In the genomic region with DNA sequence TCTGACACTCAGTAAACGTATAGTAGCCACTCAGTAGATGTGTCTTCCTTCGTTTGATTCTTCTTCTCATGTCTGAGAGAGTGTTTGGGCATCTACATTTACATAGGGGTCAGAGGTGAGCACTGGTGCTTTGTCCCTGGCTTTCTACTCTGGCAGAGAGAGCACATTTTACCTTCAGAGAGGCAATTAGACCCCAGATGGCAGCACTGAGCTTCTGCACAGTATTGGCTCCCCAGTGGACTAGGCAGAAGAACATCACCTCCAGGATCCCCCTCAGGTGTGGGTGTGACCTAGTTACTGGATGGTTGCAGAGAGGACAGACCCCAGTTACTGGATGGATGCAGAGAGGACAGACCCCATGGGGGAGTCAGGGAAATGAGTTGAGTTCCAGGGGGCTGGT, we compare ENCODE assay signal across 13 cellular contexts.
DNase-seq lines count a peak whose midpoint lies in the region; ATAC-seq, FAIRE-seq and TF ChIP-seq lines count a peak whose summit lies in the region.
"Had no signal": no experiment of that assay in that cellular context is flagged by ENCODE, and none has a peak within 500 bp of the region (broad histone marks: within the 10 kb centered on the region; RNA-seq: fewer than 3 reads in every experiment).

No MANE protein-coding gene starts in this region.

- TF ChIP-seq CTCF in Caco-2 (IDR thresholded peaks at IDR 0.05; ENCODE audit: insufficient read depth in 1 of 2, low read depth in 1 of 2, low read length in 1 of 2, severe bottlenecking in 1 of 2, unreplicated experiment in 1 of 2) (peak; percentile 34 to 48), RWPE2 (IDR thresholded peaks at IDR 0.05; ENCODE audit: poor library complexity, severe bottlenecking) (peak; percentile 54), keratinocyte (optimal IDR thresholded peaks at IDR 0.05 in 1 of 3, IDR thresholded peaks at IDR 0.05 in 1 of 3, conservative IDR thresholded peaks at IDR 0.05 in 1 of 3; ENCODE audit: extremely low read depth in 1 of 3, insufficient read depth in 2 of 3, low read length in 3 of 3) (peak in 2 of 3 experiments; percentile 48 to 51)
- TF ChIP-seq CTCF in CD8-positive, alpha-beta T cell (IDR thresholded peaks at IDR 0.05) = no peak

- H3K4me3 ChIP-seq in Caco-2 (ENCODE audit: low read depth, low read length) = no peak overlapping the region
- no peak overlapping the region for H3K4me3 ChIP-seq in RWPE2 (ENCODE audit: severe bottlenecking)
- no peak overlapping the region for H3K4me3 ChIP-seq in keratinocyte (ENCODE audit: control insufficient read depth in 2 of 3, extremely low read depth in 1 of 3, insufficient read depth in 2 of 3, low read depth in 1 of 3, low read length in 3 of 3)
- no peak overlapping the region for H3K4me3 ChIP-seq in CD8-positive, alpha-beta T cell (ENCODE audit: low read depth, low read length)
- H3K4me3 ChIP-seq: esophagus muscularis mucosa, lung, SJCRH30 had no signal

- H3K9ac ChIP-seq in keratinocyte (ENCODE audit: control insufficient read depth, extremely low read depth, insufficient read depth, low read length) = no peak overlapping the region

- H3K9me3 ChIP-seq in Caco-2 (peaks cover 16% of the 10 kb centered on the region), RWPE2 (ENCODE audit: severe bottlenecking) (no peaks in the 10 kb centered on the region), keratinocyte (ENCODE audit: control insufficient read depth, low read depth, low read length) (no peaks in the 10 kb centered on the region)
- H3K9me3 ChIP-seq in CD8-positive, alpha-beta T cell (ENCODE audit: low read length) = no peaks in the 10 kb centered on the region
- H3K9me3 ChIP-seq: esophagus muscularis mucosa, SJCRH30 had no signal

- H3K4me1 ChIP-seq in Caco-2 (peaks cover 20% of the 10 kb centered on the region), RWPE2 (ENCODE audit: insufficient read depth, poor library complexity, severe bottlenecking) (no peaks in the 10 kb centered on the region), keratinocyte (ENCODE audit: control insufficient read depth, extremely low read depth, insufficient read depth, low read length) (no peaks in the 10 kb centered on the region)
- H3K4me1 ChIP-seq in CD8-positive, alpha-beta T cell (ENCODE audit: insufficient read depth, low read length) = no peaks in the 10 kb centered on the region
- H3K4me1 ChIP-seq: SJCRH30 had no signal

- H3K36me3 Mint-ChIP-seq in Caco-2 (ENCODE audit: insufficient read depth, unreplicated experiment) (no peaks in the 10 kb centered on the region), T-cell (no peaks in the 10 kb centered on the region)
- no peaks in the 10 kb centered on the region for H3K36me3 Mint-ChIP-seq in CD8-positive, alpha-beta T cell
- H3K36me3 Mint-ChIP-seq: activated CD8-positive, alpha-beta memory T cell treated with anti-CD3 and anti-CD28 coated beads, Interleukin-2, amount 10 ng/mL, durations not matched to agents 7 days and 5 days had no signal

- H3K79me2 ChIP-seq in keratinocyte (ENCODE audit: control insufficient read depth, insufficient read depth, low read length) = no peaks in the 10 kb centered on the region

- POLR2A ChIA-PET in Caco-2 (lab: Charles Lee) (no interaction called here), T-cell (lab: Charles Lee) (no interaction called here)
- POLR2A ChIA-PET in CD8-positive, alpha-beta T cell (lab: Charles Lee) = no interaction called here

- peaks cover 53% of the 10 kb centered on the region for H3K9me3 Mint-ChIP-seq in Caco-2 (ENCODE audit: unreplicated experiment)
- H3K9me3 Mint-ChIP-seq in T-cell = peaks cover 0 to 6% (median 0%) of the 10 kb centered on the region in 3 donors
- H3K9me3 Mint-ChIP-seq in CD8-positive, alpha-beta T cell = peaks cover 4% of the 10 kb centered on the region

- no peaks in the 10 kb centered on the region for H3K9me1 ChIP-seq in keratinocyte (ENCODE audit: control insufficient read depth, extremely low read depth, insufficient read depth, low read length)

- no peak overlapping the region for H3K4me2 ChIP-seq in keratinocyte (ENCODE audit: control insufficient read depth, extremely low read depth, insufficient read depth, low read depth, low read length)

- no peak for FAIRE-seq in keratinocyte (lab: Jason Lieb, UNC)
- FAIRE-seq: astrocyte had no signal

- H3K27ac Mint-ChIP-seq in Caco-2 (ENCODE audit: unreplicated experiment) (peak overlapping the region; percentile 0), T-cell (no peak overlapping the region)
- no peak overlapping the region for H3K27ac Mint-ChIP-seq in CD8-positive, alpha-beta T cell
- H3K27ac Mint-ChIP-seq: activated CD8-positive, alpha-beta memory T cell treated with anti-CD3 and anti-CD28 coated beads, Interleukin-2, amount 10 ng/mL, durations not matched to agents 7 days and 5 days had no signal

- dilution Hi-C loops in keratinocyte (cut with MboI; ENCODE audit: extremely low pct_ligation_motif_present, low sequenced_read_pairs) = no loop called here

- H3K36me3 ChIP-seq in Caco-2 (ENCODE audit: control insufficient read depth, insufficient read depth, low read length) (no peaks in the 10 kb centered on the region), RWPE2 (ENCODE audit: low read depth) (no peaks in the 10 kb centered on the region), keratinocyte (ENCODE audit: control insufficient read depth in 2 of 2, extremely low read depth in 1 of 2, insufficient read depth in 2 of 2, low read length in 2 of 2) (no peaks in the 10 kb centered on the region)
- no peaks in the 10 kb centered on the region for H3K36me3 ChIP-seq in CD8-positive, alpha-beta T cell (ENCODE audit: insufficient read depth, low read length)
- H3K36me3 ChIP-seq: esophagus muscularis mucosa, SJCRH30 had no signal

- H4K20me1 ChIP-seq in keratinocyte (ENCODE audit: control insufficient read depth, extremely low read depth, insufficient read depth, low read length) = no peaks in the 10 kb centered on the region

- H3K27ac ChIP-seq in RWPE2 (ENCODE audit: poor library complexity, severe bottlenecking) = no peak overlapping the region
- no peak overlapping the region for H3K27ac ChIP-seq in keratinocyte (ENCODE audit: control insufficient read depth, insufficient read depth, low read length)
- H3K27ac ChIP-seq in CD8-positive, alpha-beta T cell (ENCODE audit: low read depth, low read length) = no peak overlapping the region
- H3K27ac ChIP-seq: esophagus muscularis mucosa, SJCRH30 had no signal

- H3K27me3 Mint-ChIP-seq in Caco-2 (ENCODE audit: insufficient read depth, unreplicated experiment) = no peaks in the 10 kb centered on the region
- H3K27me3 Mint-ChIP-seq in T-cell = peaks cover 8 to 11% of the 10 kb centered on the region in 2 donors
- H3K27me3 Mint-ChIP-seq in CD8-positive, alpha-beta T cell (ENCODE audit: low read depth) = peaks cover 14% of the 10 kb centered on the region

- no peaks in the 10 kb centered on the region for H3K27me3 ChIP-seq in Caco-2 (replicated peaks; ENCODE audit: control insufficient read depth, insufficient read depth, low read length)
- no peaks in the 10 kb centered on the region for H3K27me3 ChIP-seq in RWPE2 (ENCODE audit: insufficient read depth, poor library complexity, severe bottlenecking)
- no peaks in the 10 kb centered on the region for H3K27me3 ChIP-seq in keratinocyte (ENCODE audit: control insufficient read depth, extremely low read depth, insufficient read depth, low read length)
- H3K27me3 ChIP-seq in CD8-positive, alpha-beta T cell (ENCODE audit: insufficient read depth, low read length) = no peaks in the 10 kb centered on the region
- H3K27me3 ChIP-seq: esophagus muscularis mucosa had no signal

- no TSS peak for BruUV-seq in Caco-2 (replicated peaks; lab: Mats Ljungman, UMichigan)

- peak in 1 of 2 experiments; percentile 46 for DNase-seq in Caco-2
- peak; percentile 20 for DNase-seq in GM19238 (ENCODE audit: insufficient read length, low spot score)
- DNase-seq in RWPE2 (ENCODE audit: low spot score) = no peak
- no peak for DNase-seq in keratinocyte (ENCODE audit: low read depth, low spot score)
- DNase-seq in T-cell = no peak
- DNase-seq in CD8-positive, alpha-beta T cell = no peak
- no peak for DNase-seq in DMS79 (lab: John Stamatoyannopoulos, UW)
- no peak for DNase-seq in stimulated activated CD4-positive, alpha-beta T cell treated with anti-CD3 and anti-CD28 coated beads, Interleukin-2, amount 100 ng/mL, for 48 hours
- DNase-seq: activated CD8-positive, alpha-beta memory T cell treated with anti-CD3 and anti-CD28 coated beads, Interleukin-2, amount 10 ng/mL, durations not matched to agents 7 days and 5 days had no signal

- CTCF ChIA-PET in Caco-2 (lab: Charles Lee) = interaction anchor here (1.7 kb wide), 1 partner anchor 109 kb away, joined by 12 read pairs; no protein-coding TSS in a partner anchor
- CTCF ChIA-PET in T-cell (lab: Charles Lee) = no interaction called here
- CTCF ChIA-PET in CD8-positive, alpha-beta T cell (lab: Charles Lee) = no interaction called here

- no peak overlapping the region for H3K4me3 Mint-ChIP-seq in Caco-2 (ENCODE audit: unreplicated experiment)
- no peak overlapping the region for H3K4me3 Mint-ChIP-seq in T-cell
- no peak overlapping the region for H3K4me3 Mint-ChIP-seq in CD8-positive, alpha-beta T cell
- H3K4me3 Mint-ChIP-seq: activated CD8-positive, alpha-beta memory T cell treated with anti-CD3 and anti-CD28 coated beads, Interleukin-2, amount 10 ng/mL, durations not matched to agents 7 days and 5 days had no signal

- peak; percentile 30; the same call in 2 of the 3 replicates for ATAC-seq in RWPE2 (ENCODE audit: low read depth)
- no peak for ATAC-seq in T-cell (replicated peaks in 1 of 4)
- no peak for ATAC-seq in CD8-positive, alpha-beta T cell
- ATAC-seq: activated CD8-positive, alpha-beta memory T cell treated with anti-CD3 and anti-CD28 coated beads, Interleukin-2, amount 10 ng/mL, durations not matched to agents 7 days and 5 days had no signal

- H3K4me1 Mint-ChIP-seq in Caco-2 (ENCODE audit: low read depth, unreplicated experiment) (peaks cover 23% of the 10 kb centered on the region), T-cell (no peaks in the 10 kb centered on the region)
- no peaks in the 10 kb centered on the region for H3K4me1 Mint-ChIP-seq in CD8-positive, alpha-beta T cell (ENCODE audit: low read depth)
- H3K4me1 Mint-ChIP-seq: activated CD8-positive, alpha-beta memory T cell treated with anti-CD3 and anti-CD28 coated beads, Interleukin-2, amount 10 ng/mL, durations not matched to agents 7 days and 5 days had no signal

- no peak overlapping the region for H2AFZ ChIP-seq in keratinocyte (ENCODE audit: control insufficient read depth, low read length)

- intact Hi-C loops in Caco-2 (cut with micrococcal nuclease; ENCODE audit: unreplicated experiment) = no loop called here
- intact Hi-C loops in CD8-positive, alpha-beta T cell (cut with DNase I, micrococcal nuclease) = no loop called here
